Comparison of ENCODE assay signal across 1 cellular context in the genomic region with DNA sequence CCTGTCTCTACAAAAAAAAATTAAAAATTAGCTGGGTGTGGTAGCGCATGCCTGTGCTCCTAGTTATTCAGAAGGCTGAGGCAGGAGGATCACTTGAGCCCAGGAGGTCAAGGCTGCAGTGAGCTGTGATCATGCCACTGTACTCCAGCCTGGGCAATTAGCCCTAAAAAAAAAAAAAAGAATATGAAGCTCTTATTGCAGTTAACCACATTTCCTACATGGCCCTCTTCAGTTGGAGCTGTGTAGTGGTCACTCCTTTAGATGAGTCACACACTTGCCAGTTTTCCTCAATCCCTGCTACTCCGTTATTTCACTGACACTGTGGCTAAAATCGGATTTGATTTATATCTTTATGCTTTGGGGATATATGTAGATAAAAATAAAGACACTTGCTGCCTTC.
TF ChIP-seq lines count a peak whose summit lies in the region.

No MANE protein-coding gene starts in this region.

TF ChIP-seq in GM23338, 12 proteins besides CTCF, POLR2A, EP300 and RAD21 (continued from another document):
- TF ChIP-seq, protein P1, sequence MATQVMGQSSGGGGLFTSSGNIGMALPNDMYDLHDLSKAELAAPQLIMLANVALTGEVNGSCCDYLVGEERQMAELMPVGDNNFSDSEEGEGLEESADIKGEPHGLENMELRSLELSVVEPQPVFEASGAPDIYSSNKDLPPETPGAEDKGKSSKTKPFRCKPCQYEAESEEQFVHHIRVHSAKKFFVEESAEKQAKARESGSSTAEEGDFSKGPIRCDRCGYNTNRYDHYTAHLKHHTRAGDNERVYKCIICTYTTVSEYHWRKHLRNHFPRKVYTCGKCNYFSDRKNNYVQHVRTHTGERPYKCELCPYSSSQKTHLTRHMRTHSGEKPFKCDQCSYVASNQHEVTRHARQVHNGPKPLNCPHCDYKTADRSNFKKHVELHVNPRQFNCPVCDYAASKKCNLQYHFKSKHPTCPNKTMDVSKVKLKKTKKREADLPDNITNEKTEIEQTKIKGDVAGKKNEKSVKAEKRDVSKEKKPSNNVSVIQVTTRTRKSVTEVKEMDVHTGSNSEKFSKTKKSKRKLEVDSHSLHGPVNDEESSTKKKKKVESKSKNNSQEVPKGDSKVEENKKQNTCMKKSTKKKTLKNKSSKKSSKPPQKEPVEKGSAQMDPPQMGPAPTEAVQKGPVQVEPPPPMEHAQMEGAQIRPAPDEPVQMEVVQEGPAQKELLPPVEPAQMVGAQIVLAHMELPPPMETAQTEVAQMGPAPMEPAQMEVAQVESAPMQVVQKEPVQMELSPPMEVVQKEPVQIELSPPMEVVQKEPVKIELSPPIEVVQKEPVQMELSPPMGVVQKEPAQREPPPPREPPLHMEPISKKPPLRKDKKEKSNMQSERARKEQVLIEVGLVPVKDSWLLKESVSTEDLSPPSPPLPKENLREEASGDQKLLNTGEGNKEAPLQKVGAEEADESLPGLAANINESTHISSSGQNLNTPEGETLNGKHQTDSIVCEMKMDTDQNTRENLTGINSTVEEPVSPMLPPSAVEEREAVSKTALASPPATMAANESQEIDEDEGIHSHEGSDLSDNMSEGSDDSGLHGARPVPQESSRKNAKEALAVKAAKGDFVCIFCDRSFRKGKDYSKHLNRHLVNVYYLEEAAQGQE (IDR thresholded peaks at IDR 0.05; ENCODE audit: unreplicated experiment), result no peak
- TF ChIP-seq NANOG (IDR thresholded peaks at IDR 0.05; ENCODE audit: borderline replicate concordance), result no peak
- no peak for TF ChIP-seq EZH2phosphoT487 (IDR thresholded peaks at IDR 0.05; ENCODE audit: unreplicated experiment)
- TF ChIP-seq POLR2AphosphoS5 (IDR thresholded peaks at IDR 0.05; ENCODE audit: low read depth), result no peak
- TF ChIP-seq EZH2 (IDR thresholded peaks at IDR 0.05; ENCODE audit: low read depth, unreplicated experiment), result no peak
- TF ChIP-seq JUNB (IDR thresholded peaks at IDR 0.05; ENCODE audit: unreplicated experiment), result no peak
- TF ChIP-seq ZNF331 (CRISPR knock-in tag; IDR thresholded peaks at IDR 0.05; ENCODE audit: low read depth), result no peak
